Comparison of ENCODE assay signal across 8 cellular contexts in the genomic region with DNA sequence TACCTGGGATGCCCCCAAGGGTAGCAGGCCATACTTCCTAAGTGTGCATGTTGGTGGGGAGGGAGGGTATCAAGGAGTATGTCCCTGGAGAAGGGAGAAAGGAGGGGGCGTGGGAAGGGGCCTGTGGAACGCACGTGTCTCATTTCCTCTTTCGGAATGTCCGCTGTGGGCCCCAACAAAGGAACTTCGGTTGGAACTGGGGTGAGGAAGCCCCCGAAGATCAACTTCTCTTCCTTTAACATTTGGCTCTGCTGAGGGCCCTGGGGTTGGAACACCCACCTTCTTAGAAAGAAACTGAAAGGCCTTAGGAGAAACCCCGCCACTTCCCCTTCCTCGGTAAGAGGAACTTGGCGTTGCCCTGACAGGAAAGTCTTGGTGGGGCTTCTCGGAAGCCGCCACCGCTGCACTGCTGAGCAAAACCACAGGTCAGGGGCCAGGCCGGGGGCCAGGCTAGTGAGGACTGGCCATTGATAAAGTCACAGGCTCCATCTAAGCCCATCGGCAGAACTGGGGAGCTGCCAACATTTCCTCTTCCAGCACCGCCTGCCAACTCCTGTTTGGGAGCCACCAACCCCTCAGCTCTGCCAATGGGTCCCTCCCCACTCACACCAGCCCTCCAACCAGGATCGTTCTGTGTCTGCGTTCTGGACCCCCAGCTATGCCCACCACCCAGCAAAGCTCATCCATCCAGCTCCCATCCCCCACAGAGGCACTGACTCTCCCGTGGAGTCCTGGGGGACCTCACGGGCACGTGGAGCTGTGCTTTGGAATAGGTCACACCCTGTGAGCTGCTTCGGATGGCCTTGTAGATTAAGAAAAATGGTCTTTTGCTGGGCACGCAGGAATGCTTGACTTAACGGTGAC. TPM values are rescaled to one million over a fixed set of nuclear protein-coding genes. Genes with fewer than 3 reads are reported as not detected.
DNase-seq lines count a peak whose midpoint lies in the region; ATAC-seq and TF ChIP-seq lines count a peak whose summit lies in the region.

No MANE protein-coding gene starts in this region.

- H3K4me2 ChIP-seq in BLaER1 = peak overlapping the region; percentile 94

- BruUV-seq in Calu3 (replicated peaks; lab: Mats Ljungman, UMichigan) = no TSS peak

- no peaks in the 10 kb centered on the region for H3K9me3 ChIP-seq in BLaER1
- H3K9me3 ChIP-seq in skeletal muscle tissue (ENCODE audit: control insufficient read depth in 3 of 3, low read length in 3 of 3) = no peaks in the 10 kb centered on the region

- intact Hi-C loops in Calu3 (cut with micrococcal nuclease; ENCODE audit: unreplicated experiment) = no loop called here

- H3K4me3 ChIP-seq in BLaER1 (peak overlapping the region; percentile 52), skeletal muscle tissue (ENCODE audit: low read length in 3 of 3) (peak overlapping the region in 2 of 3 donors; percentile 1 to 35)

- no peaks in the 10 kb centered on the region for H3K36me3 Mint-ChIP-seq in endothelial cell (ENCODE audit: low read depth, unreplicated experiment)
- H3K36me3 Mint-ChIP-seq in Calu3 (ENCODE audit: insufficient read depth, unreplicated experiment) = peaks cover 6% of the 10 kb centered on the region

- peak overlapping the region; percentile 74 for H3K9ac ChIP-seq in BLaER1
- H3K9ac ChIP-seq in skeletal muscle tissue (ENCODE audit: low read depth in 1 of 3, low read length in 3 of 3) = peak overlapping the region in 1 of 3 donors; percentile 50

- H3K4me1 ChIP-seq in BLaER1 (peaks cover 61% of the 10 kb centered on the region), skeletal muscle tissue (ENCODE audit: control insufficient read depth in 3 of 3, insufficient read depth in 3 of 3, low read length in 3 of 3) (peaks cover 17 to 24% (median 20%) of the 10 kb centered on the region in 3 donors)

- DNase-seq in endothelial cell (ENCODE audit: low spot score) (no peak), D341Med (ENCODE audit: low spot score) (no peak), Calu3 (no peak), AG08395 (ENCODE audit: low spot score) (no peak)

- H3K4me3 Mint-ChIP-seq in endothelial cell (ENCODE audit: unreplicated experiment) = peak overlapping the region; percentile 62
- H3K4me3 Mint-ChIP-seq in Calu3 (ENCODE audit: low read depth, unreplicated experiment) = no peak overlapping the region

- no peaks in the 10 kb centered on the region for H4K20me1 ChIP-seq in BLaER1

- CTCF ChIA-PET in Calu3 (lab: Charles Lee) = interaction anchor here (0.7 to 4.2 kb wide), 7 partner anchors 14 to 160 kb away, joined by 3 to 43 read pairs (median 15); a partner anchor contains a TSS

- H3K27ac Mint-ChIP-seq in endothelial cell (ENCODE audit: unreplicated experiment) (peak overlapping the region; percentile 14), Calu3 (ENCODE audit: unreplicated experiment) (no peak overlapping the region)

- H3K27me3 ChIP-seq in BLaER1 (no peaks in the 10 kb centered on the region), skeletal muscle tissue (ENCODE audit: control insufficient read depth in 3 of 3, insufficient read depth in 3 of 3, low read length in 3 of 3) (no peaks in the 10 kb centered on the region)

- peaks cover 4% of the 10 kb centered on the region for H3K27me3 Mint-ChIP-seq in endothelial cell (ENCODE audit: unreplicated experiment)
- H3K27me3 Mint-ChIP-seq in Calu3 (ENCODE audit: unreplicated experiment) = no peaks in the 10 kb centered on the region

- H3K9me3 Mint-ChIP-seq in endothelial cell (ENCODE audit: unreplicated experiment) = no peaks in the 10 kb centered on the region
- H3K9me3 Mint-ChIP-seq in Calu3 (ENCODE audit: low read depth, unreplicated experiment) = no peaks in the 10 kb centered on the region

- peak; percentile 40 for ATAC-seq in HG03139 (IDR thresholded peaks at IDR 0.05; ENCODE audit: unreplicated experiment)
- peak; percentile 48 to 51 for ATAC-seq in activated CD4-positive, CD25-positive, alpha-beta regulatory T cell treated with anti-CD3 and anti-CD28 coated beads, Interleukin-2, amount 50 U/mL, for 24 hours

- H3K36me3 ChIP-seq in BLaER1 = no peaks in the 10 kb centered on the region
- no peaks in the 10 kb centered on the region for H3K36me3 ChIP-seq in skeletal muscle tissue (ENCODE audit: control insufficient read depth in 3 of 3, insufficient read depth in 3 of 3, low read length in 3 of 3)

- peak overlapping the region; percentile 88 for H3K27ac ChIP-seq in BLaER1
- H3K27ac ChIP-seq in skeletal muscle tissue (ENCODE audit: low read depth, low read length) = peak overlapping the region; percentile 64

- TF ChIP-seq CTCF in endothelial cell (IDR thresholded peaks at IDR 0.05; ENCODE audit: unreplicated experiment) (no peak), Calu3 (IDR thresholded peaks at IDR 0.05; ENCODE audit: unreplicated experiment) (no peak)

- H3K4me1 Mint-ChIP-seq in endothelial cell (ENCODE audit: unreplicated experiment) = peaks cover 16% of the 10 kb centered on the region
- peaks cover 35% of the 10 kb centered on the region for H3K4me1 Mint-ChIP-seq in Calu3 (ENCODE audit: low read depth, unreplicated experiment)

RNA-seq across cellular contexts. Expression of a gene that starts 44.8 kb away (rescaled TPM):
- total RNA-seq in endothelial cell (ENCODE audit: unreplicated experiment) (0.10 TPM), skeletal muscle tissue (7.3 TPM), Calu3 (2022) (0.19 and 1.0 TPM in 2 replicates)
